Comparison of ENCODE assay signal across 1 cellular context in genomic region chr2:43648979-43649701, GRCh38.
TF ChIP-seq lines count a peak whose summit lies in the region.

No MANE protein-coding gene starts in this region.

TF ChIP-seq in IMR-90, 13 proteins besides CTCF, POLR2A, EP300 and RAD21 (continued from another document):
- 0 out of 2 replicates have a peak, but pooled peaks have one; percentile 17 for TF ChIP-seq CEBPB (IDR thresholded peaks at IDR 0.05; ENCODE audit: low read depth, low read length)
TF ChIP-seq in IMR-90: peak in this region for 1.
